Comparison of ENCODE assay signal across 22 cellular contexts in the genomic region with DNA sequence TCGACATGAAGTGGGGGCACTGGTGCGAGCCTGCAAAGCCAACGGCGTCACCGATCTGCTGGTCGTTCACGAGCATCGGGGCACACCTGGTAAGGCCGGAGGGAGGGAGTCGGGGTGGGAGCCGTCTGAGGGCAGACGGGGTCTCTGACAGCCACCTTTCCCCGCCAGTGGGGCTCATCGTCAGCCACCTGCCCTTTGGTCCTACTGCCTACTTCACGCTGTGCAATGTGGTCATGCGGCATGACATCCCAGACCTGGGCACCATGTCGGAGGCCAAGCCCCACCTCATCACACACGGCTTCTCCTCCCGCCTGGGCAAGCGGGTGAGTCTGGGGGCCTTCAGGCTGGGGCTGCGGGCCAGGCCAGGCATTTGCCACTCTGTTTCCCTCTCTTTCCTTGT.
"Had no signal": no experiment of that assay in that cellular context is flagged by ENCODE, and none has a peak within 500 bp of the region (broad histone marks: within the 10 kb centered on the region; RNA-seq: fewer than 3 reads in every experiment).

No MANE protein-coding gene starts in this region.

- H3K27me3 Mint-ChIP-seq: activated CD8-positive, alpha-beta memory T cell treated with anti-CD3 and anti-CD28 coated beads, Interleukin-2, amount 10 ng/mL, durations not matched to agents 7 days and 5 days; activated CD8-positive, alpha-beta T cell treated with anti-CD3 and anti-CD28 coated beads for 36 hours; memory B cell; natural killer cell treated with Interleukin-12 subunit alpha and Interleukin-12 subunit beta and Interleukin-15 and Interleukin-18, amount 100 ng/mL, for 72 hours; progenitor cell of endocrine pancreas; stimulated activated naive B cell treated with anti-CD40 and anti-IgM and Interleukin-4, amounts not matched to agents 10 μg/mL and 1 μg/mL and 100 μg/mL, for 72 hours; T-helper 17 cell had no signal

- H3K27me3 ChIP-seq: foreskin keratinocyte, transverse colon, uterus had no signal

- H3K4me3 ChIP-seq: transverse colon, uterus had no signal

- H3K4me3 Mint-ChIP-seq: activated CD8-positive, alpha-beta memory T cell treated with anti-CD3 and anti-CD28 coated beads, Interleukin-2, amount 10 ng/mL, durations not matched to agents 7 days and 5 days; activated CD8-positive, alpha-beta T cell treated with anti-CD3 and anti-CD28 coated beads for 36 hours; memory B cell; T-helper 17 cell had no signal

- ATAC-seq: activated CD8-positive, alpha-beta memory T cell treated with anti-CD3 and anti-CD28 coated beads, Interleukin-2, amount 10 ng/mL, durations not matched to agents 7 days and 5 days; activated CD8-positive, alpha-beta T cell treated with anti-CD3 and anti-CD28 coated beads for 36 hours; foreskin keratinocyte; left colon; natural killer cell treated with Interleukin-12 subunit alpha and Interleukin-12 subunit beta and Interleukin-15 and Interleukin-18, amount 100 ng/mL, for 72 hours; stimulated activated naive B cell treated with anti-CD40 and anti-IgM and Interleukin-4, amounts not matched to agents 10 μg/mL and 1 μg/mL and 100 μg/mL, for 72 hours; T-helper 17 cell had no signal

- DNase-seq: activated CD4-positive, alpha-beta T cell treated with anti-CD3 and anti-CD28 coated beads for 4 hours; activated CD4-positive, CD25-positive, alpha-beta regulatory T cell; activated CD8-positive, alpha-beta memory T cell treated with anti-CD3 and anti-CD28 coated beads, Interleukin-2, amount 10 ng/mL, durations not matched to agents 7 days and 5 days; activated CD8-positive, alpha-beta T cell treated with anti-CD3 and anti-CD28 coated beads for 36 hours; activated naive CD4-positive, alpha-beta T cell treated with Interleukin-2 at 50 U/mL for 16 hours; activated T-cell treated with anti-CD3 and anti-CD28 coated beads for 4 hours; cerebellar nuclear complex; effector CD4-positive, alpha-beta T cell; erythroblast; foreskin keratinocyte; left colon; retina; stimulated activated CD4-positive, alpha-beta T cell treated with anti-CD3 and anti-CD28 coated beads, Interleukin-2, amount 100 ng/mL, for 48 hours; stimulated activated CD8-positive, alpha-beta memory T cell treated with anti-CD3 and anti-CD28 coated beads, Interleukin-4, amount 100 ng/mL, for 48 hours; stimulated activated naive B cell treated with anti-CD40 and anti-IgM and Interleukin-4, amounts not matched to agents 10 μg/mL and 1 μg/mL and 100 μg/mL, for 72 hours; T-helper 17 cell; transverse colon; uterus had no signal

- H3K27ac Mint-ChIP-seq: activated CD8-positive, alpha-beta memory T cell treated with anti-CD3 and anti-CD28 coated beads, Interleukin-2, amount 10 ng/mL, durations not matched to agents 7 days and 5 days; memory B cell; progenitor cell of endocrine pancreas; stimulated activated naive B cell treated with anti-CD40 and anti-IgM and Interleukin-4, amounts not matched to agents 10 μg/mL and 1 μg/mL and 100 μg/mL, for 72 hours had no signal

- H3K27ac ChIP-seq: foreskin keratinocyte, transverse colon, uterus had no signal

- H3K4me1 ChIP-seq: foreskin keratinocyte had no signal

- H3K9me3 Mint-ChIP-seq: activated CD8-positive, alpha-beta T cell treated with anti-CD3 and anti-CD28 coated beads for 36 hours; memory B cell; natural killer cell treated with Interleukin-12 subunit alpha and Interleukin-12 subunit beta and Interleukin-15 and Interleukin-18, amount 100 ng/mL, for 72 hours; stimulated activated naive B cell treated with anti-CD40 and anti-IgM and Interleukin-4, amounts not matched to agents 10 μg/mL and 1 μg/mL and 100 μg/mL, for 72 hours had no signal

- H3K36me3 ChIP-seq: uterus had no signal

- FAIRE-seq: keratinocyte had no signal

- H3K9me3 ChIP-seq: transverse colon, uterus had no signal
